8 cellular contexts compared by ENCODE assay signal in the genomic region with DNA sequence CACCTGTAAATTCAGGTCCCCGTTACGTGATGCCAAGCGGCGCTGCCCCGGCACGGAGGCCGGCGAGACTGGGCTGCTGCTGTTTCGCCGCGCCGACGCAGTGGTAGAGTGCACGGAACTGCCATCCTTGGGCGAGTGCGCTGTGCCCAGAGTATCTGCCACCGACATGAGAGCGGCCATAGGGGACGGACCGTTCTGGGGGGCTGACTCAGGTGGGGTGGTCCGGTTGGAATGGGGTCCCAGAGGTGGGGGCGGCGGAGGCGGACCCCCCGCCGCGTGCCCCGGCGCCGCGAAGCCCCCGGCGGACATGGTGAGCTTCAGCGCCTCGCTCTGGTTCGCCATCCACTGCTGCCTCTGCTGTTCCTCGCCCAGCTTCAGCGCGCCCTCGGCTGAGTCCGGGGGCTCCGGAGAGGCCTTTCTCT. TPM values are rescaled to one million over a fixed set of nuclear protein-coding genes. Genes with fewer than 3 reads are reported as not detected.
DNase-seq lines count a peak whose midpoint lies in the region; ATAC-seq and TF ChIP-seq lines count a peak whose summit lies in the region.

No MANE protein-coding gene starts in this region.

- peaks cover 51% of the 10 kb centered on the region for H3K4me1 Mint-ChIP-seq in CD8-positive, alpha-beta T cell (ENCODE audit: low read depth)

- H3K4me3 ChIP-seq in CD8-positive, alpha-beta T cell (ENCODE audit: low read depth, low read length): peak overlapping the region; percentile 27
- peak overlapping the region; percentile 68 for H3K4me3 ChIP-seq in epithelial cell of esophagus (ENCODE audit: low read length)
- peak overlapping the region; percentile 74 to 84 for H3K4me3 ChIP-seq in neuronal stem cell (ENCODE audit: low read length in 2 of 2)

- H3K9me3 ChIP-seq in CD8-positive, alpha-beta T cell (ENCODE audit: low read length): no peaks in the 10 kb centered on the region
- no peaks in the 10 kb centered on the region for H3K9me3 ChIP-seq in neuronal stem cell (replicated peaks in 1 of 2; ENCODE audit: control insufficient read depth in 2 of 2, insufficient read depth in 1 of 2, low read depth in 1 of 2, low read length in 2 of 2)

- peak overlapping the region; percentile 11 for H3K23ac ChIP-seq in neuronal stem cell (ENCODE audit: low read depth, low read length, poor library complexity)

- no peak overlapping the region for H3K4ac ChIP-seq in neuronal stem cell (ENCODE audit: low read length)

- no peaks in the 10 kb centered on the region for H3K36me3 ChIP-seq in CD8-positive, alpha-beta T cell (ENCODE audit: insufficient read depth, low read length)
- peaks cover 0 to 32% of the 10 kb centered on the region in 2 donors for H3K36me3 ChIP-seq in neuronal stem cell (replicated peaks in 1 of 2; ENCODE audit: control insufficient read depth in 2 of 2, insufficient read depth in 2 of 2, low read length in 2 of 2)

- WGBS in neuronal stem cell (ENCODE audit: extremely low coverage in 2 of 2, insufficient read length in 2 of 2, insufficient replicate concordance in 1 of 2), 2 donors: no CpG with 5 or more reads among the region's 42 CpGs

- peak overlapping the region; percentile 85 for H2BK5ac ChIP-seq in neuronal stem cell (ENCODE audit: low read length)

- intact Hi-C loops in CD8-positive, alpha-beta T cell (cut with DNase I, micrococcal nuclease): loop anchor here (5.0 kb wide), 3 partner anchors 72 to 432 kb away; a partner anchor contains a TSS

- H3K27me3 Mint-ChIP-seq in CD8-positive, alpha-beta T cell (ENCODE audit: low read depth): no peaks in the 10 kb centered on the region

- peak overlapping the region; percentile 97 for H3K4me2 ChIP-seq in neuronal stem cell (ENCODE audit: insufficient read depth, low read length, poor library complexity, severe bottlenecking)

- peak overlapping the region; percentile 96 for H3K18ac ChIP-seq in neuronal stem cell (ENCODE audit: low read length)

- no peak overlapping the region for H4K91ac ChIP-seq in neuronal stem cell (ENCODE audit: low read depth, low read length, poor library complexity)

- peak overlapping the region; percentile 87 for H3K14ac ChIP-seq in neuronal stem cell (ENCODE audit: low read length)

- peak overlapping the region; percentile 61 for H3K4me3 Mint-ChIP-seq in CD8-positive, alpha-beta T cell

- no peak for DNase-seq in CD8-positive, alpha-beta T cell
- DNase-seq in NCI-H69 (lab: John Stamatoyannopoulos, UW) (peak; percentile 79), epithelial cell of esophagus (ENCODE audit: low read depth) (peak; percentile 35), neuronal stem cell (ENCODE audit: low spot score) (no peak), cerebellar cortex (ENCODE audit: low spot score) (no peak)
- DNase-seq in activated CD8-positive, alpha-beta memory T cell treated with anti-CD3 and anti-CD28 coated beads for 24 hours: no peak

- TF ChIP-seq CTCF in CD8-positive, alpha-beta T cell (IDR thresholded peaks at IDR 0.05): no peak
- no peak for TF ChIP-seq CTCF in epithelial cell of esophagus (IDR thresholded peaks at IDR 0.05; ENCODE audit: insufficient read depth, low read depth, low read length, missing control alignments)

- H2AFZ ChIP-seq in neuronal stem cell (ENCODE audit: low read length): no peak overlapping the region

- H2BK12ac ChIP-seq in neuronal stem cell (ENCODE audit: low read length): no peak overlapping the region

- peak overlapping the region; percentile 91 for H2AK5ac ChIP-seq in neuronal stem cell (ENCODE audit: low read depth, low read length)

- no peak overlapping the region for H3K27ac ChIP-seq in CD8-positive, alpha-beta T cell (ENCODE audit: low read depth, low read length)
- H3K27ac ChIP-seq in neuronal stem cell (replicated peaks; ENCODE audit: low read length): no peak overlapping the region

- H3K27ac Mint-ChIP-seq in CD8-positive, alpha-beta T cell: no peak overlapping the region

- peaks cover 18% of the 10 kb centered on the region for H3K79me1 ChIP-seq in neuronal stem cell (ENCODE audit: low read depth, low read length)

- peak overlapping the region; percentile 99 for H2BK15ac ChIP-seq in neuronal stem cell (ENCODE audit: low read length)

- POLR2A ChIA-PET in CD8-positive, alpha-beta T cell (lab: Charles Lee): interaction anchor here (2.6 to 6.4 kb wide), 4 partner anchors 8 to 70 kb away, joined by 7 to 89 read pairs (median 40); no protein-coding TSS in a partner anchor

- H2BK120ac ChIP-seq in neuronal stem cell (ENCODE audit: low read depth, low read length): peak overlapping the region; percentile 73

- no peak overlapping the region for H4K8ac ChIP-seq in neuronal stem cell (ENCODE audit: low read depth, low read length)

- no peaks in the 10 kb centered on the region for H3K27me3 ChIP-seq in CD8-positive, alpha-beta T cell (ENCODE audit: insufficient read depth, low read length)
- peaks cover 0 to 24% (median 5%) of the 10 kb centered on the region in 3 experiments for H3K27me3 ChIP-seq in neuronal stem cell (ENCODE audit: control insufficient read depth in 3 of 3, insufficient read depth in 3 of 3, low read depth in 1 of 3, low read length in 3 of 3)

- no peak for ATAC-seq in CD8-positive, alpha-beta T cell
- ATAC-seq in GM21528 (IDR thresholded peaks at IDR 0.05; ENCODE audit: low FRiP score, unreplicated experiment): no peak
- no peak for ATAC-seq in activated CD4-positive, CD25-positive, alpha-beta regulatory T cell treated with anti-CD3 and anti-CD28 coated beads, Interleukin-2, amount 50 U/mL, for 24 hours

- peak overlapping the region; percentile 91 for H3K9ac ChIP-seq in neuronal stem cell (ENCODE audit: low read depth, low read length, poor library complexity)

- peaks cover 34% of the 10 kb centered on the region for H3K36me3 Mint-ChIP-seq in CD8-positive, alpha-beta T cell

- H3K9me3 Mint-ChIP-seq in CD8-positive, alpha-beta T cell: no peaks in the 10 kb centered on the region

- CTCF ChIA-PET in CD8-positive, alpha-beta T cell (lab: Charles Lee): interaction anchor here (0.6 to 5.7 kb wide), 5 partner anchors 11 to 149 kb away, joined by 3 to 26 read pairs (median 13); no protein-coding TSS in a partner anchor

- H3K4me1 ChIP-seq in CD8-positive, alpha-beta T cell (ENCODE audit: insufficient read depth, low read length): peaks cover 53% of the 10 kb centered on the region
- peaks cover 24 to 26% of the 10 kb centered on the region in 2 donors for H3K4me1 ChIP-seq in neuronal stem cell (ENCODE audit: control insufficient read depth in 2 of 2, insufficient read depth in 1 of 2, low read depth in 1 of 2, low read length in 2 of 2)

RNA-seq across cellular contexts. Expression of a gene that starts 2.8 kb away (rescaled TPM):
- total RNA-seq in CD8-positive, alpha-beta T cell: 10 to 100 TPM; 53.7 to 53.9 TPM
- polyA plus RNA-seq in neuronal stem cell (2013, experiment 1 of 2): 12.3 TPM
- 12.4 TPM for polyA plus RNA-seq in neuronal stem cell (2013, experiment 2 of 2)

Comparison
In these comparisons a context has a peak if more than half of its experiments do, and no peak if none do; other contexts are left out.
1. DNase-seq: peak in NCI-H69 (single experiment) and epithelial cell of esophagus (single experiment); none in CD8-positive, alpha-beta T cell (0 of 7), neuronal stem cell (single experiment), cerebellar cortex (single experiment) and activated CD8-positive, alpha-beta memory T cell treated with anti-CD3 and anti-CD28 coated beads for 24 hours (single experiment).
2. H3K4me3 ChIP-seq: peak in every context shown above with its lines; median percentile 79 in neuronal stem cell; 68 in epithelial cell of esophagus; 27 in CD8-positive, alpha-beta T cell.